Comparison of ENCODE assay signal across 1 cellular context in the genomic region with DNA sequence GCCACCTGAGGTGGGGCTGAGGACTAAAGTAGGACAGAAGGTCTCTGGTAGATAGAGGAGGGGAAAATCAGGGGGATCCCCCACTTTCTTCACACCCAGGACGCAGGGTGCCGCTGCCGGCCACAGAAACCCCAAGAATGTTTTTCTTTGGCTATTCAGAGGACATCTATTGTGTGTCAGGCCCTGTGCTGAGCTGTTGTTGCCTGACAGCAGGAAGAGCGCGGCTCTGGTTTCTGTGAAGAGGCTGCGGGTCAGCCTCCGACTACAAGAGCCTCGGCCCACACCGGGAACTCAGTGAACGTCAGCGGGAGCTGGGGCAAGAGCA.
TF ChIP-seq lines count a peak whose summit lies in the region.

No MANE protein-coding gene starts in this region.

TF ChIP-seq in HepG2, 621 proteins besides CTCF, POLR2A, EP300 and RAD21 (continued from another document and continues in another):
- TF ChIP-seq, protein P1, sequence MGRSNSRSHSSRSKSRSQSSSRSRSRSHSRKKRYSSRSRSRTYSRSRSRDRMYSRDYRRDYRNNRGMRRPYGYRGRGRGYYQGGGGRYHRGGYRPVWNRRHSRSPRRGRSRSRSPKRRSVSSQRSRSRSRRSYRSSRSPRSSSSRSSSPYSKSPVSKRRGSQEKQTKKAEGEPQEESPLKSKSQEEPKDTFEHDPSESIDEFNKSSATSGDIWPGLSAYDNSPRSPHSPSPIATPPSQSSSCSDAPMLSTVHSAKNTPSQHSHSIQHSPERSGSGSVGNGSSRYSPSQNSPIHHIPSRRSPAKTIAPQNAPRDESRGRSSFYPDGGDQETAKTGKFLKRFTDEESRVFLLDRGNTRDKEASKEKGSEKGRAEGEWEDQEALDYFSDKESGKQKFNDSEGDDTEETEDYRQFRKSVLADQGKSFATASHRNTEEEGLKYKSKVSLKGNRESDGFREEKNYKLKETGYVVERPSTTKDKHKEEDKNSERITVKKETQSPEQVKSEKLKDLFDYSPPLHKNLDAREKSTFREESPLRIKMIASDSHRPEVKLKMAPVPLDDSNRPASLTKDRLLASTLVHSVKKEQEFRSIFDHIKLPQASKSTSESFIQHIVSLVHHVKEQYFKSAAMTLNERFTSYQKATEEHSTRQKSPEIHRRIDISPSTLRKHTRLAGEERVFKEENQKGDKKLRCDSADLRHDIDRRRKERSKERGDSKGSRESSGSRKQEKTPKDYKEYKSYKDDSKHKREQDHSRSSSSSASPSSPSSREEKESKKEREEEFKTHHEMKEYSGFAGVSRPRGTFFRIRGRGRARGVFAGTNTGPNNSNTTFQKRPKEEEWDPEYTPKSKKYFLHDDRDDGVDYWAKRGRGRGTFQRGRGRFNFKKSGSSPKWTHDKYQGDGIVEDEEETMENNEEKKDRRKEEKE (IDR thresholded peaks at IDR 0.05) = no peak
- TF ChIP-seq ZNF235 (CRISPR knock-in tag; IDR thresholded peaks at IDR 0.05; ENCODE audit: borderline replicate concordance) = no peak
- no peak for TF ChIP-seq SMAD3 (CRISPR knock-in tag; IDR thresholded peaks at IDR 0.05)
- no peak for TF ChIP-seq ZNF225 (CRISPR knock-in tag; IDR thresholded peaks at IDR 0.05)
- no peak for TF ChIP-seq SAP130 (CRISPR knock-in tag; IDR thresholded peaks at IDR 0.05; ENCODE audit: low read depth)
- TF ChIP-seq GTF3A (CRISPR knock-in tag; conservative IDR thresholded peaks at IDR 0.05) = no peak
- no peak for TF ChIP-seq ZNF460 (CRISPR knock-in tag; IDR thresholded peaks at IDR 0.05; ENCODE audit: borderline replicate concordance)
- no peak for TF ChIP-seq KLF12 (CRISPR knock-in tag; IDR thresholded peaks at IDR 0.05; ENCODE audit: borderline replicate concordance)
- no peak for TF ChIP-seq NR2F2 (IDR thresholded peaks at IDR 0.05; ENCODE audit: borderline replicate concordance, low read depth)
- no peak for TF ChIP-seq HNRNPK (IDR thresholded peaks at IDR 0.05; ENCODE audit: low read depth, low read length, poor library complexity, severe bottlenecking)
- TF ChIP-seq PITX1 (CRISPR knock-in tag; IDR thresholded peaks at IDR 0.05) = no peak
- TF ChIP-seq, protein P2, sequence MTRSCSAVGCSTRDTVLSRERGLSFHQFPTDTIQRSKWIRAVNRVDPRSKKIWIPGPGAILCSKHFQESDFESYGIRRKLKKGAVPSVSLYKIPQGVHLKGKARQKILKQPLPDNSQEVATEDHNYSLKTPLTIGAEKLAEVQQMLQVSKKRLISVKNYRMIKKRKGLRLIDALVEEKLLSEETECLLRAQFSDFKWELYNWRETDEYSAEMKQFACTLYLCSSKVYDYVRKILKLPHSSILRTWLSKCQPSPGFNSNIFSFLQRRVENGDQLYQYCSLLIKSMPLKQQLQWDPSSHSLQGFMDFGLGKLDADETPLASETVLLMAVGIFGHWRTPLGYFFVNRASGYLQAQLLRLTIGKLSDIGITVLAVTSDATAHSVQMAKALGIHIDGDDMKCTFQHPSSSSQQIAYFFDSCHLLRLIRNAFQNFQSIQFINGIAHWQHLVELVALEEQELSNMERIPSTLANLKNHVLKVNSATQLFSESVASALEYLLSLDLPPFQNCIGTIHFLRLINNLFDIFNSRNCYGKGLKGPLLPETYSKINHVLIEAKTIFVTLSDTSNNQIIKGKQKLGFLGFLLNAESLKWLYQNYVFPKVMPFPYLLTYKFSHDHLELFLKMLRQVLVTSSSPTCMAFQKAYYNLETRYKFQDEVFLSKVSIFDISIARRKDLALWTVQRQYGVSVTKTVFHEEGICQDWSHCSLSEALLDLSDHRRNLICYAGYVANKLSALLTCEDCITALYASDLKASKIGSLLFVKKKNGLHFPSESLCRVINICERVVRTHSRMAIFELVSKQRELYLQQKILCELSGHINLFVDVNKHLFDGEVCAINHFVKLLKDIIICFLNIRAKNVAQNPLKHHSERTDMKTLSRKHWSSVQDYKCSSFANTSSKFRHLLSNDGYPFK (CRISPR knock-in tag; IDR thresholded peaks at IDR 0.05; ENCODE audit: borderline replicate concordance) = no peak
- TF ChIP-seq SP5 (CRISPR knock-in tag; IDR thresholded peaks at IDR 0.05; ENCODE audit: borderline replicate concordance, low read depth) = no peak
- TF ChIP-seq, protein P3, sequence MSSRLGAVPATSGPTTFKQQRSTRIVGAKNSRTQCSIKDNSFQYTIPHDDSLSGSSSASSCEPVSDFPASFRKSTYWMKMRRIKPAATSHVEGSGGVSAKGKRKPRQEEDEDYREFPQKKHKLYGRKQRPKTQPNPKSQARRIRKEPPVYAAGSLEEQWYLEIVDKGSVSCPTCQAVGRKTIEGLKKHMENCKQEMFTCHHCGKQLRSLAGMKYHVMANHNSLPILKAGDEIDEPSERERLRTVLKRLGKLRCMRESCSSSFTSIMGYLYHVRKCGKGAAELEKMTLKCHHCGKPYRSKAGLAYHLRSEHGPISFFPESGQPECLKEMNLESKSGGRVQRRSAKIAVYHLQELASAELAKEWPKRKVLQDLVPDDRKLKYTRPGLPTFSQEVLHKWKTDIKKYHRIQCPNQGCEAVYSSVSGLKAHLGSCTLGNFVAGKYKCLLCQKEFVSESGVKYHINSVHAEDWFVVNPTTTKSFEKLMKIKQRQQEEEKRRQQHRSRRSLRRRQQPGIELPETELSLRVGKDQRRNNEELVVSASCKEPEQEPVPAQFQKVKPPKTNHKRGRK (CRISPR knock-in tag; IDR thresholded peaks at IDR 0.05) = no peak
- peak; percentile 1 for TF ChIP-seq SRSF1 (optimal IDR thresholded peaks at IDR 0.05; ENCODE audit: low read depth, low read length)
- TF ChIP-seq ISX (CRISPR knock-in tag; conservative IDR thresholded peaks at IDR 0.05) = peak; percentile 71; the same call in 1 of the 2 replicates
- no peak for TF ChIP-seq PRPF4 (IDR thresholded peaks at IDR 0.05; ENCODE audit: low read depth, low read length, poor library complexity, severe bottlenecking)
- no peak for TF ChIP-seq FOXO1 (CRISPR knock-in tag; IDR thresholded peaks at IDR 0.05)
- no peak for TF ChIP-seq RFX1 (IDR thresholded peaks at IDR 0.05)
- no peak for TF ChIP-seq MAF1 (CRISPR knock-in tag; IDR thresholded peaks at IDR 0.05; ENCODE audit: borderline replicate concordance)
- TF ChIP-seq HMG20A (CRISPR knock-in tag; IDR thresholded peaks at IDR 0.05; ENCODE audit: borderline replicate concordance) = no peak
- no peak for TF ChIP-seq SP4 (CRISPR knock-in tag; IDR thresholded peaks at IDR 0.05)
- TF ChIP-seq, protein P4, sequence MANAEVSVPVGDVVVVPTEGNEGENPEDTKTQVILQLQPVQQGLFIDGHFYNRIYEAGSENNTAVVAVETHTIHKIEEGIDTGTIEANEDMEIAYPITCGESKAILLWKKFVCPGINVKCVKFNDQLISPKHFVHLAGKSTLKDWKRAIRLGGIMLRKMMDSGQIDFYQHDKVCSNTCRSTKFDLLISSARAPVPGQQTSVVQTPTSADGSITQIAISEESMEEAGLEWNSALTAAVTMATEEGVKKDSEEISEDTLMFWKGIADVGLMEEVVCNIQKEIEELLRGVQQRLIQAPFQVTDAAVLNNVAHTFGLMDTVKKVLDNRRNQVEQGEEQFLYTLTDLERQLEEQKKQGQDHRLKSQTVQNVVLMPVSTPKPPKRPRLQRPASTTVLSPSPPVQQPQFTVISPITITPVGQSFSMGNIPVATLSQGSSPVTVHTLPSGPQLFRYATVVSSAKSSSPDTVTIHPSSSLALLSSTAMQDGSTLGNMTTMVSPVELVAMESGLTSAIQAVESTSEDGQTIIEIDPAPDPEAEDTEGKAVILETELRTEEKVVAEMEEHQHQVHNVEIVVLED (CRISPR knock-in tag; IDR thresholded peaks at IDR 0.05; ENCODE audit: borderline replicate concordance) = no peak
- TF ChIP-seq KMT2B (CRISPR knock-in tag; IDR thresholded peaks at IDR 0.05) = no peak
- TF ChIP-seq, protein P5, sequence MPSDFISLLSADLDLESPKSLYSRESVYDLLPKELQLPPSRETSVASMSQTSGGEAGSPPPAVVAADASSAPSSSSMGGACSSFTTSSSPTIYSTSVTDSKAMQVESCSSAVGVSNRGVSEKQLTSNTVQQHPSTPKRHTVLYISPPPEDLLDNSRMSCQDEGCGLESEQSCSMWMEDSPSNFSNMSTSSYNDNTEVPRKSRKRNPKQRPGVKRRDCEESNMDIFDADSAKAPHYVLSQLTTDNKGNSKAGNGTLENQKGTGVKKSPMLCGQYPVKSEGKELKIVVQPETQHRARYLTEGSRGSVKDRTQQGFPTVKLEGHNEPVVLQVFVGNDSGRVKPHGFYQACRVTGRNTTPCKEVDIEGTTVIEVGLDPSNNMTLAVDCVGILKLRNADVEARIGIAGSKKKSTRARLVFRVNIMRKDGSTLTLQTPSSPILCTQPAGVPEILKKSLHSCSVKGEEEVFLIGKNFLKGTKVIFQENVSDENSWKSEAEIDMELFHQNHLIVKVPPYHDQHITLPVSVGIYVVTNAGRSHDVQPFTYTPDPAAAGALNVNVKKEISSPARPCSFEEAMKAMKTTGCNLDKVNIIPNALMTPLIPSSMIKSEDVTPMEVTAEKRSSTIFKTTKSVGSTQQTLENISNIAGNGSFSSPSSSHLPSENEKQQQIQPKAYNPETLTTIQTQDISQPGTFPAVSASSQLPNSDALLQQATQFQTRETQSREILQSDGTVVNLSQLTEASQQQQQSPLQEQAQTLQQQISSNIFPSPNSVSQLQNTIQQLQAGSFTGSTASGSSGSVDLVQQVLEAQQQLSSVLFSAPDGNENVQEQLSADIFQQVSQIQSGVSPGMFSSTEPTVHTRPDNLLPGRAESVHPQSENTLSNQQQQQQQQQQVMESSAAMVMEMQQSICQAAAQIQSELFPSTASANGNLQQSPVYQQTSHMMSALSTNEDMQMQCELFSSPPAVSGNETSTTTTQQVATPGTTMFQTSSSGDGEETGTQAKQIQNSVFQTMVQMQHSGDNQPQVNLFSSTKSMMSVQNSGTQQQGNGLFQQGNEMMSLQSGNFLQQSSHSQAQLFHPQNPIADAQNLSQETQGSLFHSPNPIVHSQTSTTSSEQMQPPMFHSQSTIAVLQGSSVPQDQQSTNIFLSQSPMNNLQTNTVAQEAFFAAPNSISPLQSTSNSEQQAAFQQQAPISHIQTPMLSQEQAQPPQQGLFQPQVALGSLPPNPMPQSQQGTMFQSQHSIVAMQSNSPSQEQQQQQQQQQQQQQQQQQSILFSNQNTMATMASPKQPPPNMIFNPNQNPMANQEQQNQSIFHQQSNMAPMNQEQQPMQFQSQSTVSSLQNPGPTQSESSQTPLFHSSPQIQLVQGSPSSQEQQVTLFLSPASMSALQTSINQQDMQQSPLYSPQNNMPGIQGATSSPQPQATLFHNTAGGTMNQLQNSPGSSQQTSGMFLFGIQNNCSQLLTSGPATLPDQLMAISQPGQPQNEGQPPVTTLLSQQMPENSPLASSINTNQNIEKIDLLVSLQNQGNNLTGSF (CRISPR knock-in tag; IDR thresholded peaks at IDR 0.05) = no peak
- TF ChIP-seq ZNF136 (CRISPR knock-in tag; IDR thresholded peaks at IDR 0.05; ENCODE audit: low read depth) = no peak
- no peak for TF ChIP-seq ZNF547 (CRISPR knock-in tag; IDR thresholded peaks at IDR 0.05)
- no peak for TF ChIP-seq NKX3-1 (CRISPR knock-in tag; IDR thresholded peaks at IDR 0.05)
- TF ChIP-seq, protein P6, sequence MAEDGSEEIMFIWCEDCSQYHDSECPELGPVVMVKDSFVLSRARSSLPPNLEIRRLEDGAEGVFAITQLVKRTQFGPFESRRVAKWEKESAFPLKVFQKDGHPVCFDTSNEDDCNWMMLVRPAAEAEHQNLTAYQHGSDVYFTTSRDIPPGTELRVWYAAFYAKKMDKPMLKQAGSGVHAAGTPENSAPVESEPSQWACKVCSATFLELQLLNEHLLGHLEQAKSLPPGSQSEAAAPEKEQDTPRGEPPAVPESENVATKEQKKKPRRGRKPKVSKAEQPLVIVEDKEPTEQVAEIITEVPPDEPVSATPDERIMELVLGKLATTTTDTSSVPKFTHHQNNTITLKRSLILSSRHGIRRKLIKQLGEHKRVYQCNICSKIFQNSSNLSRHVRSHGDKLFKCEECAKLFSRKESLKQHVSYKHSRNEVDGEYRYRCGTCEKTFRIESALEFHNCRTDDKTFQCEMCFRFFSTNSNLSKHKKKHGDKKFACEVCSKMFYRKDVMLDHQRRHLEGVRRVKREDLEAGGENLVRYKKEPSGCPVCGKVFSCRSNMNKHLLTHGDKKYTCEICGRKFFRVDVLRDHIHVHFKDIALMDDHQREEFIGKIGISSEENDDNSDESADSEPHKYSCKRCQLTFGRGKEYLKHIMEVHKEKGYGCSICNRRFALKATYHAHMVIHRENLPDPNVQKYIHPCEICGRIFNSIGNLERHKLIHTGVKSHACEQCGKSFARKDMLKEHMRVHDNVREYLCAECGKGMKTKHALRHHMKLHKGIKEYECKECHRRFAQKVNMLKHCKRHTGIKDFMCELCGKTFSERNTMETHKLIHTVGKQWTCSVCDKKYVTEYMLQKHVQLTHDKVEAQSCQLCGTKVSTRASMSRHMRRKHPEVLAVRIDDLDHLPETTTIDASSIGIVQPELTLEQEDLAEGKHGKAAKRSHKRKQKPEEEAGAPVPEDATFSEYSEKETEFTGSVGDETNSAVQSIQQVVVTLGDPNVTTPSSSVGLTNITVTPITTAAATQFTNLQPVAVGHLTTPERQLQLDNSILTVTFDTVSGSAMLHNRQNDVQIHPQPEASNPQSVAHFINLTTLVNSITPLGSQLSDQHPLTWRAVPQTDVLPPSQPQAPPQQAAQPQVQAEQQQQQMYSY (CRISPR knock-in tag; IDR thresholded peaks at IDR 0.05) = no peak
- TF ChIP-seq MEIS2 (CRISPR knock-in tag; IDR thresholded peaks at IDR 0.05) = no peak
- TF ChIP-seq ESRRA (CRISPR knock-in tag; IDR thresholded peaks at IDR 0.05; ENCODE audit: low read depth) = 0 out of 2 replicates have a peak, but pooled peaks have one; percentile 5
- no peak for TF ChIP-seq RBFOX2 (IDR thresholded peaks at IDR 0.05; ENCODE audit: low read depth, low read length)
- no peak for TF ChIP-seq ZNF143 (CRISPR knock-in tag; IDR thresholded peaks at IDR 0.05)
- TF ChIP-seq, protein P7, sequence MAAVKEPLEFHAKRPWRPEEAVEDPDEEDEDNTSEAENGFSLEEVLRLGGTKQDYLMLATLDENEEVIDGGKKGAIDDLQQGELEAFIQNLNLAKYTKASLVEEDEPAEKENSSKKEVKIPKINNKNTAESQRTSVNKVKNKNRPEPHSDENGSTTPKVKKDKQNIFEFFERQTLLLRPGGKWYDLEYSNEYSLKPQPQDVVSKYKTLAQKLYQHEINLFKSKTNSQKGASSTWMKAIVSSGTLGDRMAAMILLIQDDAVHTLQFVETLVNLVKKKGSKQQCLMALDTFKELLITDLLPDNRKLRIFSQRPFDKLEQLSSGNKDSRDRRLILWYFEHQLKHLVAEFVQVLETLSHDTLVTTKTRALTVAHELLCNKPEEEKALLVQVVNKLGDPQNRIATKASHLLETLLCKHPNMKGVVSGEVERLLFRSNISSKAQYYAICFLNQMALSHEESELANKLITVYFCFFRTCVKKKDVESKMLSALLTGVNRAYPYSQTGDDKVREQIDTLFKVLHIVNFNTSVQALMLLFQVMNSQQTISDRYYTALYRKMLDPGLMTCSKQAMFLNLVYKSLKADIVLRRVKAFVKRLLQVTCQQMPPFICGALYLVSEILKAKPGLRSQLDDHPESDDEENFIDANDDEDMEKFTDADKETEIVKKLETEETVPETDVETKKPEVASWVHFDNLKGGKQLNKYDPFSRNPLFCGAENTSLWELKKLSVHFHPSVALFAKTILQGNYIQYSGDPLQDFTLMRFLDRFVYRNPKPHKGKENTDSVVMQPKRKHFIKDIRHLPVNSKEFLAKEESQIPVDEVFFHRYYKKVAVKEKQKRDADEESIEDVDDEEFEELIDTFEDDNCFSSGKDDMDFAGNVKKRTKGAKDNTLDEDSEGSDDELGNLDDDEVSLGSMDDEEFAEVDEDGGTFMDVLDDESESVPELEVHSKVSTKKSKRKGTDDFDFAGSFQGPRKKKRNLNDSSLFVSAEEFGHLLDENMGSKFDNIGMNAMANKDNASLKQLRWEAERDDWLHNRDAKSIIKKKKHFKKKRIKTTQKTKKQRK (IDR thresholded peaks at IDR 0.05; ENCODE audit: low read length) = no peak
- TF ChIP-seq, protein P8, sequence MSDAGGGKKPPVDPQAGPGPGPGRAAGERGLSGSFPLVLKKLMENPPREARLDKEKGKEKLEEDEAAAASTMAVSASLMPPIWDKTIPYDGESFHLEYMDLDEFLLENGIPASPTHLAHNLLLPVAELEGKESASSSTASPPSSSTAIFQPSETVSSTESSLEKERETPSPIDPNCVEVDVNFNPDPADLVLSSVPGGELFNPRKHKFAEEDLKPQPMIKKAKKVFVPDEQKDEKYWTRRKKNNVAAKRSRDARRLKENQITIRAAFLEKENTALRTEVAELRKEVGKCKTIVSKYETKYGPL (CRISPR knock-in tag; IDR thresholded peaks at IDR 0.05) = no peak
- no peak for TF ChIP-seq STAT5B (CRISPR knock-in tag; IDR thresholded peaks at IDR 0.05)
